In the genomic region with DNA sequence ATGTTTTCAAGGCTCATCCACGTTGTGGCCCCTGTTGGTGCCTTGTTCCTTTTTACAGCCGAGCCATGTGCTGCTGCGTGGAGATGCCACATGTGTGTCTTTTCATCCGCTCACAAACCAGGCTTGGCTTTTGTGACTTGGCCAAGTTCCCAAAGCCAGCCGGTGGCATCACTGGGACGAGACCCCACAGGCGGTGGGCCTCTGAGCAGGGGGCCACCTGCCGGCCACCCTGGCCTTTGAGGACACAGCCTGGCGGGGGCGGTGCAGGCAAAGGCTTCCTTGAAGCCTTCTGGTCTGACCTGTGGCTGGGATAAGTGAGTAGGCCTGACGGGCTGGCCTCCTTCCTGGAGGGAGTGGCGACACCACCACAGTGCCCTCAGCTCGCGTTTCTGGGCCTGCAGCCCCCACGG, we compare ENCODE assay signal across 8 cellular contexts. TPM values are rescaled to one million over a fixed set of nuclear protein-coding genes. Genes with fewer than 3 reads are reported as not detected.
DNase-seq lines count a peak whose midpoint lies in the region; ATAC-seq and TF ChIP-seq lines count a peak whose summit lies in the region.

No MANE protein-coding gene starts in this region.

- peaks cover 71% of the 10 kb centered on the region for H3K4me1 ChIP-seq in thymus (ENCODE audit: control insufficient read depth, insufficient read depth, low read length)

- CTCF ChIA-PET in BJ (lab: Yijun Ruan, JAX) = interaction anchor here (0.8 to 2.0 kb wide), 7 partner anchors 9 to 196 kb away, joined by 3 to 13 read pairs (median 5); no protein-coding TSS in a partner anchor

- no peaks in the 10 kb centered on the region for H3K9me3 ChIP-seq in thymus (ENCODE audit: control insufficient read depth)

- H3K27me3 ChIP-seq in BJ (ENCODE audit: control insufficient read depth, insufficient read depth, low read length) (no peaks in the 10 kb centered on the region), layer of hippocampus (ENCODE audit: control insufficient read depth, insufficient read depth, low read length) (no peaks in the 10 kb centered on the region), thymus (ENCODE audit: control insufficient read depth, insufficient read depth) (no peaks in the 10 kb centered on the region)

- no peak for ATAC-seq in GM21360 (IDR thresholded peaks at IDR 0.05; ENCODE audit: unreplicated experiment)

- DNase-seq in BJ (ENCODE audit: low read depth) (no peak), GM20000 (ENCODE audit: low spot score) (no peak), NOMO-1 treated with DMSO at 0.1 percent for 48 hours (lab: John Stamatoyannopoulos, UW; ENCODE audit: unreplicated experiment) (peak; percentile 94), NCI-H526 treated with DMSO at 0.1 percent for 48 hours (lab: John Stamatoyannopoulos, UW) (no peak)

- WGBS in thymus = 6% methylated on average over 15 of the region's 15 CpGs

- POLR2A ChIA-PET in BJ (lab: Charles Lee) = no interaction called here

- H3K27ac ChIP-seq in angular gyrus (ENCODE audit: low read depth, low read length) = peak overlapping the region; percentile 77
- peak overlapping the region; percentile 89 for H3K27ac ChIP-seq in layer of hippocampus (ENCODE audit: low read depth, low read length)
- H3K27ac ChIP-seq in thymus (ENCODE audit: low read depth) = peak overlapping the region; percentile 95

- H3K36me3 ChIP-seq in BJ (ENCODE audit: control insufficient read depth, insufficient read depth, low read length) (peaks cover 27% of the 10 kb centered on the region), thymus (ENCODE audit: control insufficient read depth, insufficient read depth) (peaks cover 54% of the 10 kb centered on the region)

- H3K4me3 ChIP-seq in BJ (ENCODE audit: low read depth, low read length) (no peak overlapping the region; the same call in 1 of the 2 replicates), thymus (ENCODE audit: low read length) (peak overlapping the region; percentile 55)

- TF ChIP-seq CTCF in BJ (IDR thresholded peaks at IDR 0.05; ENCODE audit: insufficient read depth, low read depth, low read length) (peak; percentile 44), GM20000 (IDR thresholded peaks at IDR 0.05; ENCODE audit: extremely low read depth, missing control alignments) (peak; percentile 44)

RNA-seq across cellular contexts. Expression of gene GRK2, which starts 10.6 kb away (rescaled TPM):
- polyA plus RNA-seq in BJ (2011; rRNA removed) (21.9 and 31.2 TPM in 2 replicates), thymus (158 TPM)
- 62.1 and 64.5 TPM in 2 replicates for polyA minus RNA-seq in BJ (2011; rRNA and poly(A)+ RNA removed)

RNA-seq across cellular contexts. Expression of gene ANKRD13D, which starts 12.3 kb away (rescaled TPM):
- polyA plus RNA-seq in BJ (2011; rRNA removed) = 18.4 and 30.7 TPM in 2 replicates
- polyA minus RNA-seq in BJ (2011; rRNA and poly(A)+ RNA removed) = 27.4 and 33.7 TPM in 2 replicates
- 99.1 TPM for polyA plus RNA-seq in thymus

RNA-seq across cellular contexts. Expression of gene SSH3, which starts 26.5 kb away (rescaled TPM):
- polyA plus RNA-seq in BJ (2011; rRNA removed) (19.1 and 22.1 TPM in 2 replicates), thymus (11.8 TPM)
- polyA minus RNA-seq in BJ (2011; rRNA and poly(A)+ RNA removed) = 10.9 and 14.6 TPM in 2 replicates
